Comparison of ENCODE assay signal across 9 cellular contexts in the genomic region with DNA sequence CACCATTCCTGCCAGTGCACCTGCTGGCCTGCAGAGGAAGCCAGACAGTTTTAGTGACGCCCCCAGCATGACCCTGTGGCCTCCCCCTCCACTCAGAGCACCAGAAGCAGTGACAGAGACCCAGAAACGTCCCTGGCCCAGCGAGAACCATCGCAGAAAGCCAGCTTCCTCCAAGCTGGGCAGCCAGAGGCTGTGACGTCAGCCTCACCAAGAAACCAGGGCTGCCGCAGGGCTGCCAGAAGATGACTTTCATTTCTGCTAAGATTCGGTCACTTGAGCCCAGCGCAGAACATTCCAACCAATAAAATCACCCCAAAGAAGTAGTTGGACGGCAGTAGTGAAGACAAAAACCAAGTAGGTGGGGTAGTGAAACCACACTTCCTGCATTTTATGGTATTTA. TPM values are rescaled to one million over a fixed set of nuclear protein-coding genes. Genes with fewer than 3 reads are reported as not detected.
DNase-seq lines count a peak whose midpoint lies in the region; ATAC-seq and TF ChIP-seq lines count a peak whose summit lies in the region.
"Had no signal": no experiment of that assay in that cellular context is flagged by ENCODE, and none has a peak within 500 bp of the region (broad histone marks: within the 10 kb centered on the region; RNA-seq: fewer than 3 reads in every experiment).

No MANE protein-coding gene starts in this region.

- no peak overlapping the region for H3K4me2 ChIP-seq in SK-N-SH

- H3K9me2 ChIP-seq in SK-N-SH: no peaks in the 10 kb centered on the region

- no peaks in the 10 kb centered on the region for H3K9me3 ChIP-seq in SK-N-SH
- H3K9me3 ChIP-seq: uterus had no signal

- H3K79me2 ChIP-seq in SK-N-SH (ENCODE audit: insufficient read depth): no peaks in the 10 kb centered on the region

- no peak overlapping the region for H3K4me3 ChIP-seq in SK-N-SH (ENCODE audit: low read depth in 2 of 2, low read length in 1 of 2)
- H3K4me3 ChIP-seq: uterus had no signal

- H3K9me3 Mint-ChIP-seq in CD14-positive monocyte: peaks cover under 1 to 8% (median 2%) of the 10 kb centered on the region in 7 donors
- no peaks in the 10 kb centered on the region for H3K9me3 Mint-ChIP-seq in T-cell

- no peak for TF ChIP-seq CTCF in CD14-positive monocyte (IDR thresholded peaks at IDR 0.05)
- no peak for TF ChIP-seq CTCF in SK-N-SH (IDR thresholded peaks at IDR 0.05)

- CTCF ChIA-PET in T-cell (lab: Charles Lee): no interaction called here
- CTCF ChIA-PET in SK-N-SH (lab: Yijun Ruan, JAX): interaction anchor here (1.2 to 13.3 kb wide), 3 partner anchors 9 to 113 kb away, joined by 3 to 150 read pairs (median 8); no protein-coding TSS in a partner anchor

- no peak overlapping the region for H3K27ac ChIP-seq in SK-N-SH (ENCODE audit: low read depth in 2 of 2, low read length in 1 of 2)
- H3K27ac ChIP-seq: uterus had no signal

- H3K4me1 Mint-ChIP-seq in CD14-positive monocyte (peaks cover 23% of the 10 kb centered on the region), T-cell (peaks cover 16 to 27% (median 18%) of the 10 kb centered on the region in 3 donors)

- POLR2A ChIA-PET in T-cell (lab: Charles Lee): no interaction called here
- POLR2A ChIA-PET in SK-N-SH (lab: Yijun Ruan, JAX): no interaction called here

- H3K27me3 Mint-ChIP-seq in CD14-positive monocyte (ENCODE audit: low read depth in 3 of 3) (peaks cover 33 to 40% (median 40%) of the 10 kb centered on the region in 3 donors), T-cell (peaks cover 26 to 45% of the 10 kb centered on the region in 2 donors)

- no peaks in the 10 kb centered on the region for H4K20me1 ChIP-seq in SK-N-SH (ENCODE audit: insufficient read depth)

- intact Hi-C loops in CD14-positive monocyte (cut with micrococcal nuclease): no loop called here

- H3K9ac ChIP-seq in SK-N-SH: no peak overlapping the region

- H2AFZ ChIP-seq in SK-N-SH (ENCODE audit: low read depth): no peak overlapping the region

- TF ChIP-seq EP300 in SK-N-SH (IDR thresholded peaks at IDR 0.05; ENCODE audit: borderline replicate concordance in 1 of 2, low read depth in 1 of 2, low read length in 1 of 2): no peak

- H3K4me3 Mint-ChIP-seq in CD14-positive monocyte (peak overlapping the region; percentile 6 to 43), T-cell (peak overlapping the region in 2 of 3 donors; percentile 27 to 31)

- peak; percentile 58 for DNase-seq in CD14-positive monocyte (ENCODE audit: low spot score)
- DNase-seq in T-cell: peak in 19 of 34 experiments; percentile 11 to 41 (median 25)
- peak; percentile 45 for DNase-seq in myocyte (ENCODE audit: low read depth)
- DNase-seq in central memory CD4-positive, alpha-beta T cell: no peak
- no peak for DNase-seq in SK-N-SH
- no peak for DNase-seq in activated CD8-positive, alpha-beta memory T cell treated with anti-CD3 and anti-CD28 coated beads, Interleukin-2, amount 50 U/mL, for 48 hours

- peaks cover 0 to 12% of the 10 kb centered on the region in 2 experiments; a peak in 1 of 4 replicates for H3K4me1 ChIP-seq in SK-N-SH (ENCODE audit: control insufficient read depth in 1 of 2, insufficient read depth in 2 of 2, low read depth in 1 of 2, low read length in 1 of 2)

- no peak for TF ChIP-seq RAD21 in SK-N-SH (IDR thresholded peaks at IDR 0.05; ENCODE audit: low read length)

- H3K27me3 ChIP-seq in SK-N-SH (ENCODE audit: insufficient read depth): no peaks in the 10 kb centered on the region
- H3K27me3 ChIP-seq: uterus had no signal

- ATAC-seq in GM21619 (IDR thresholded peaks at IDR 0.05; ENCODE audit: unreplicated experiment): peak; percentile 38
- ATAC-seq in T-cell (replicated peaks in 1 of 4): peak in 1 of 4 experiments; percentile 18
- ATAC-seq in HG03439 (IDR thresholded peaks at IDR 0.05; ENCODE audit: unreplicated experiment): no peak

- no peaks in the 10 kb centered on the region for H3F3A ChIP-seq in SK-N-SH (replicated peaks; ENCODE audit: insufficient read depth)

- H3K27ac Mint-ChIP-seq in CD14-positive monocyte (peak overlapping the region; percentile 1 to 76 (median 28)), T-cell (peak overlapping the region; percentile 53 to 72)

- 74% methylated on average over 6 of the region's 9 CpGs for WGBS in SK-N-SH (ENCODE audit: low lambda C conversion rate)

- no peaks in the 10 kb centered on the region for H3K36me3 ChIP-seq in SK-N-SH (replicated peaks in 1 of 2; ENCODE audit: control insufficient read depth in 1 of 2, insufficient read depth in 2 of 2, low read length in 1 of 2)
- H3K36me3 ChIP-seq: uterus had no signal

- H3K36me3 Mint-ChIP-seq in CD14-positive monocyte (peaks cover 0 to 1% of the 10 kb centered on the region in 2 donors), T-cell (no peaks in the 10 kb centered on the region)

TF ChIP-seq in SK-N-SH, 30 proteins besides CTCF, POLR2A, EP300 and RAD21:
- TF ChIP-seq, protein P1, sequence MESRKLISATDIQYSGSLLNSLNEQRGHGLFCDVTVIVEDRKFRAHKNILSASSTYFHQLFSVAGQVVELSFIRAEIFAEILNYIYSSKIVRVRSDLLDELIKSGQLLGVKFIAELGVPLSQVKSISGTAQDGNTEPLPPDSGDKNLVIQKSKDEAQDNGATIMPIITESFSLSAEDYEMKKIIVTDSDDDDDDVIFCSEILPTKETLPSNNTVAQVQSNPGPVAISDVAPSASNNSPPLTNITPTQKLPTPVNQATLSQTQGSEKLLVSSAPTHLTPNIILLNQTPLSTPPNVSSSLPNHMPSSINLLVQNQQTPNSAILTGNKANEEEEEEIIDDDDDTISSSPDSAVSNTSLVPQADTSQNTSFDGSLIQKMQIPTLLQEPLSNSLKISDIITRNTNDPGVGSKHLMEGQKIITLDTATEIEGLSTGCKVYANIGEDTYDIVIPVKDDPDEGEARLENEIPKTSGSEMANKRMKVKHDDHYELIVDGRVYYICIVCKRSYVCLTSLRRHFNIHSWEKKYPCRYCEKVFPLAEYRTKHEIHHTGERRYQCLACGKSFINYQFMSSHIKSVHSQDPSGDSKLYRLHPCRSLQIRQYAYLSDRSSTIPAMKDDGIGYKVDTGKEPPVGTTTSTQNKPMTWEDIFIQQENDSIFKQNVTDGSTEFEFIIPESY (IDR thresholded peaks at IDR 0.05; ENCODE audit: borderline replicate concordance, low read depth): no peak
- TF ChIP-seq SMC3 (IDR thresholded peaks at IDR 0.05; ENCODE audit: low read depth, low read length) (no peak), MEF2A (IDR thresholded peaks at IDR 0.05; ENCODE audit: borderline replicate concordance, low read depth) (no peak), MXI1 (IDR thresholded peaks at IDR 0.05; ENCODE audit: low read depth, low read length) (no peak)
TF ChIP-seq in SK-N-SH: peak in this region for 0.

RNA-seq across cellular contexts. Expression of a gene that starts 29.6 kb away (rescaled TPM):
- polyA plus RNA-seq in CD14-positive monocyte: 1,000 to 10,000 TPM in 1 of 2 donors, 100 to 1,000 TPM in 1; 942 to 1,052 TPM
- total RNA-seq in T-cell: 1,000 to 10,000 TPM; 3,117 to 3,787 (median 3,363) TPM
- 456 and 1,124 TPM in 2 replicates for total RNA-seq in myocyte
- 1,975 TPM for polyA plus RNA-seq in myocyte (2012)
- 2,077 and 2,311 TPM in 2 replicates for polyA plus RNA-seq in SK-N-SH (2012; rRNA removed)
- 2,462 and 2,641 TPM in 2 replicates for polyA plus RNA-seq in SK-N-SH (2012; cell fraction: cytosol; rRNA removed)
- 576 and 604 TPM in 2 replicates for polyA plus RNA-seq in SK-N-SH (2012; cell fraction: nucleus; rRNA removed)

Comparison
In these comparisons a context has a peak if more than half of its experiments do, and no peak if none do; other contexts are left out.
1. DNase-seq: peak in CD14-positive monocyte (single experiment), T-cell (19 of 34) and myocyte (single experiment); none in central memory CD4-positive, alpha-beta T cell (single experiment), SK-N-SH (single experiment) and activated CD8-positive, alpha-beta memory T cell treated with anti-CD3 and anti-CD28 coated beads, Interleukin-2, amount 50 U/mL, for 48 hours (single experiment).